ENCODE assay signal across 8 cellular contexts in genomic region chr10:110008518-110009339, GRCh38. TPM values are rescaled to one million over a fixed set of nuclear protein-coding genes. Genes with fewer than 3 reads are reported as not detected.
DNase-seq lines count a peak whose midpoint lies in the region; ATAC-seq and TF ChIP-seq lines count a peak whose summit lies in the region.

No MANE protein-coding gene starts in this region.

- in situ Hi-C loops in gastrocnemius medialis (cut with MboI; ENCODE audit: low sequenced_read_pairs in 4 of 4): loop anchor here in 1 of 4 donors (25.0 kb wide), 1 partner anchor 121 kb away; no protein-coding TSS in a partner anchor

- intact Hi-C loops in activated naive CD4-positive, alpha-beta T cell treated with anti-CD3 and anti-CD28 coated beads for 36 hours (cut with micrococcal nuclease): loop anchor here (1.0 to 5.0 kb wide), 3 partner anchors 85 to 854 kb away; partner anchors contain the start of gene XPNPEP1
- intact Hi-C loops in heart right ventricle (cut with DNase I) (loop anchor here in 7 of 10 donors (5.0 to 10.0 kb wide), 17 partner anchors 41 to 906 kb away; partner anchors contain the start of genes XPNPEP1 (in 4 of the 7), BBIP1 (in 1 of the 7) and SHOC2 (in 1 of the 7)), gastrocnemius medialis (cut with DNase I; ENCODE audit: low total_unique reads) (loop anchor here (5.0 to 10.0 kb wide), 4 partner anchors 69 to 296 kb away; partner anchors contain the start of genes SMNDC1 and XPNPEP1)

- TF ChIP-seq CTCF in GM10266 (IDR thresholded peaks at IDR 0.05; ENCODE audit: control insufficient read depth, insufficient read depth, low read depth, missing control alignments): no peak
- peak in 1 of 9 donors; percentile 6 for TF ChIP-seq CTCF in heart right ventricle (IDR thresholded peaks at IDR 0.05)
- no peak for TF ChIP-seq CTCF in gastrocnemius medialis (IDR thresholded peaks at IDR 0.05 in 4 of 5, conservative IDR thresholded peaks at IDR 0.05 in 1 of 5)

- H3K4me3 ChIP-seq in heart right ventricle (peak overlapping the region; percentile 87 to 99 (median 96)), gastrocnemius medialis (peak overlapping the region; percentile 89 to 98 (median 94))

- TF ChIP-seq POLR2A in gastrocnemius medialis (IDR thresholded peaks at IDR 0.05): no peak

- CTCF ChIA-PET in activated naive CD4-positive, alpha-beta T cell treated with anti-CD3 and anti-CD28 coated beads for 36 hours (lab: Charles Lee): interaction anchor here (0.8 to 2.9 kb wide), 6 partner anchors 27 to 119 kb away, joined by 3 to 12 read pairs (median 4); no protein-coding TSS in a partner anchor

- WGBS in heart right ventricle, 2 donors: 1 to 2% methylated on average over 30 of the region's 30 CpGs

- no peaks in the 10 kb centered on the region for H3K9me3 Mint-ChIP-seq in activated naive CD4-positive, alpha-beta T cell treated with anti-CD3 and anti-CD28 coated beads for 36 hours

- peak; percentile 16 for ATAC-seq in HG02884 (IDR thresholded peaks at IDR 0.05; ENCODE audit: unreplicated experiment)
- peak in 5 of 8 donors; percentile 1 to 9 (median 5) for ATAC-seq in heart right ventricle
- ATAC-seq in gastrocnemius medialis: no peak

- DNase-seq in GM10266 (ENCODE audit: extremely low spot score) (peak; percentile 26), heart right ventricle (peak; percentile 31 to 47), gastrocnemius medialis (peak in 1 of 2 donors; percentile 24), GF-D8 (lab: John Stamatoyannopoulos, UW) (no peak), ecto neural progenitor cell (ENCODE audit: low spot score) (no peak)
- peak; percentile 64 for DNase-seq in activated naive CD4-positive, alpha-beta T cell treated with anti-CD3 and anti-CD28 coated beads for 36 hours

- H3K27me3 ChIP-seq in heart right ventricle (no peaks in the 10 kb centered on the region), gastrocnemius medialis (no peaks in the 10 kb centered on the region)

- H3K9me3 ChIP-seq in heart right ventricle (no peaks in the 10 kb centered on the region), gastrocnemius medialis (no peaks in the 10 kb centered on the region)

- peak overlapping the region; percentile 91 for H3K27ac Mint-ChIP-seq in activated naive CD4-positive, alpha-beta T cell treated with anti-CD3 and anti-CD28 coated beads for 36 hours

- no peaks in the 10 kb centered on the region for H3K36me3 ChIP-seq in heart right ventricle
- no peaks in the 10 kb centered on the region for H3K36me3 ChIP-seq in gastrocnemius medialis

- H3K27me3 Mint-ChIP-seq in activated naive CD4-positive, alpha-beta T cell treated with anti-CD3 and anti-CD28 coated beads for 36 hours (ENCODE audit: low read depth): no peaks in the 10 kb centered on the region

- H3K27ac ChIP-seq in heart right ventricle (peak overlapping the region; percentile 89 to 99 (median 96)), gastrocnemius medialis (peak overlapping the region; percentile 82 to 89 (median 86))

- H3K36me3 Mint-ChIP-seq in activated naive CD4-positive, alpha-beta T cell treated with anti-CD3 and anti-CD28 coated beads for 36 hours (ENCODE audit: low read depth): no peaks in the 10 kb centered on the region

- H3K4me1 ChIP-seq in heart right ventricle: peaks cover 0 to 86% (median 69%) of the 10 kb centered on the region in 9 donors
- H3K4me1 ChIP-seq in gastrocnemius medialis: peaks cover 11 to 19% of the 10 kb centered on the region in 2 donors

- H3K4me1 Mint-ChIP-seq in activated naive CD4-positive, alpha-beta T cell treated with anti-CD3 and anti-CD28 coated beads for 36 hours (ENCODE audit: low read depth): peaks cover 47% of the 10 kb centered on the region

- no peak overlapping the region for H3K4me3 Mint-ChIP-seq in activated naive CD4-positive, alpha-beta T cell treated with anti-CD3 and anti-CD28 coated beads for 36 hours

TF ChIP-seq in PFSK-1, 5 proteins besides CTCF, POLR2A, EP300 and RAD21:
- TF ChIP-seq REST (IDR thresholded peaks at IDR 0.05; ENCODE audit: insufficient read depth in 1 of 2, low read depth in 2 of 2, low read length in 2 of 2) (no peak), SIN3A (IDR thresholded peaks at IDR 0.05; ENCODE audit: borderline replicate concordance, insufficient read depth, low read length) (peak; percentile 23; the same call in 1 of the 2 replicates)

RNA-seq across cellular contexts. Expression of gene ADD3, which starts 0.9 kb away (rescaled TPM):
- polyA plus RNA-seq in PFSK-1 (2012; ENCODE audit: insufficient read length, low read depth): 37.5 TPM
- 10 to 100 TPM; 85.2 to 85.8 TPM for total RNA-seq in activated naive CD4-positive, alpha-beta T cell treated with anti-CD3 and anti-CD28 coated beads for 36 hours
- 100 to 1,000 TPM in 2 of 10 donors, 10 to 100 TPM in 8; 62.5 to 106 (median 89.5) TPM for total RNA-seq in heart right ventricle
- polyA plus RNA-seq in heart right ventricle: 10 to 100 TPM; 28.0 to 63.2 TPM
- total RNA-seq in gastrocnemius medialis: 10 to 100 TPM; 16.0 to 31.3 (median 18.4) TPM

Comparison
In these comparisons a context has a peak if more than half of its experiments do, and no peak if none do; other contexts are left out.
1. DNase-seq: peak in GM10266 (single experiment), activated naive CD4-positive, alpha-beta T cell treated with anti-CD3 and anti-CD28 coated beads for 36 hours (single experiment) and heart right ventricle (2 of 2); none in GF-D8 (single experiment) and ecto neural progenitor cell (single experiment).
2. ATAC-seq: peak in HG02884 (single experiment) and heart right ventricle (5 of 8); none in gastrocnemius medialis (0 of 2).